In the genomic region with DNA sequence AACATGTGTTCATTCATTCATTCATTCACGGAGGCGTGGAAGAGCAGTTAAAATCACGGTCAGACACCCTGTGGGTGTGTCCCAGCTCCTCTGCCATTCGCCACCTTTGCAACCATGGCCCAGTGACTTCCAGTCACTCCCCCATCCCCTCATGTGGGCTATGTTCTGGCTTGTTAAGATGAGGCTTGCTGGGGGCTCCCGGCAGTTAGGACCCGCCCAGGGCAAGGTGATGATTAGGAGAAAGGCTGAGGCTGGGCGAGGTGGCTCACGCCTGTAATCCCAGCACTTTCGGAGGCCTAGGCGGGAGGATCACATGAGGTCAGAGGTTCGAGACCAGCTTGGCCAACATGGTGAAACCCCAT, we compare ENCODE assay signal across 1 cellular context.
TF ChIP-seq lines count a peak whose summit lies in the region.

No MANE protein-coding gene starts in this region.

TF ChIP-seq in GM23338, 12 proteins besides CTCF, POLR2A, EP300 and RAD21:
- TF ChIP-seq, protein P1, sequence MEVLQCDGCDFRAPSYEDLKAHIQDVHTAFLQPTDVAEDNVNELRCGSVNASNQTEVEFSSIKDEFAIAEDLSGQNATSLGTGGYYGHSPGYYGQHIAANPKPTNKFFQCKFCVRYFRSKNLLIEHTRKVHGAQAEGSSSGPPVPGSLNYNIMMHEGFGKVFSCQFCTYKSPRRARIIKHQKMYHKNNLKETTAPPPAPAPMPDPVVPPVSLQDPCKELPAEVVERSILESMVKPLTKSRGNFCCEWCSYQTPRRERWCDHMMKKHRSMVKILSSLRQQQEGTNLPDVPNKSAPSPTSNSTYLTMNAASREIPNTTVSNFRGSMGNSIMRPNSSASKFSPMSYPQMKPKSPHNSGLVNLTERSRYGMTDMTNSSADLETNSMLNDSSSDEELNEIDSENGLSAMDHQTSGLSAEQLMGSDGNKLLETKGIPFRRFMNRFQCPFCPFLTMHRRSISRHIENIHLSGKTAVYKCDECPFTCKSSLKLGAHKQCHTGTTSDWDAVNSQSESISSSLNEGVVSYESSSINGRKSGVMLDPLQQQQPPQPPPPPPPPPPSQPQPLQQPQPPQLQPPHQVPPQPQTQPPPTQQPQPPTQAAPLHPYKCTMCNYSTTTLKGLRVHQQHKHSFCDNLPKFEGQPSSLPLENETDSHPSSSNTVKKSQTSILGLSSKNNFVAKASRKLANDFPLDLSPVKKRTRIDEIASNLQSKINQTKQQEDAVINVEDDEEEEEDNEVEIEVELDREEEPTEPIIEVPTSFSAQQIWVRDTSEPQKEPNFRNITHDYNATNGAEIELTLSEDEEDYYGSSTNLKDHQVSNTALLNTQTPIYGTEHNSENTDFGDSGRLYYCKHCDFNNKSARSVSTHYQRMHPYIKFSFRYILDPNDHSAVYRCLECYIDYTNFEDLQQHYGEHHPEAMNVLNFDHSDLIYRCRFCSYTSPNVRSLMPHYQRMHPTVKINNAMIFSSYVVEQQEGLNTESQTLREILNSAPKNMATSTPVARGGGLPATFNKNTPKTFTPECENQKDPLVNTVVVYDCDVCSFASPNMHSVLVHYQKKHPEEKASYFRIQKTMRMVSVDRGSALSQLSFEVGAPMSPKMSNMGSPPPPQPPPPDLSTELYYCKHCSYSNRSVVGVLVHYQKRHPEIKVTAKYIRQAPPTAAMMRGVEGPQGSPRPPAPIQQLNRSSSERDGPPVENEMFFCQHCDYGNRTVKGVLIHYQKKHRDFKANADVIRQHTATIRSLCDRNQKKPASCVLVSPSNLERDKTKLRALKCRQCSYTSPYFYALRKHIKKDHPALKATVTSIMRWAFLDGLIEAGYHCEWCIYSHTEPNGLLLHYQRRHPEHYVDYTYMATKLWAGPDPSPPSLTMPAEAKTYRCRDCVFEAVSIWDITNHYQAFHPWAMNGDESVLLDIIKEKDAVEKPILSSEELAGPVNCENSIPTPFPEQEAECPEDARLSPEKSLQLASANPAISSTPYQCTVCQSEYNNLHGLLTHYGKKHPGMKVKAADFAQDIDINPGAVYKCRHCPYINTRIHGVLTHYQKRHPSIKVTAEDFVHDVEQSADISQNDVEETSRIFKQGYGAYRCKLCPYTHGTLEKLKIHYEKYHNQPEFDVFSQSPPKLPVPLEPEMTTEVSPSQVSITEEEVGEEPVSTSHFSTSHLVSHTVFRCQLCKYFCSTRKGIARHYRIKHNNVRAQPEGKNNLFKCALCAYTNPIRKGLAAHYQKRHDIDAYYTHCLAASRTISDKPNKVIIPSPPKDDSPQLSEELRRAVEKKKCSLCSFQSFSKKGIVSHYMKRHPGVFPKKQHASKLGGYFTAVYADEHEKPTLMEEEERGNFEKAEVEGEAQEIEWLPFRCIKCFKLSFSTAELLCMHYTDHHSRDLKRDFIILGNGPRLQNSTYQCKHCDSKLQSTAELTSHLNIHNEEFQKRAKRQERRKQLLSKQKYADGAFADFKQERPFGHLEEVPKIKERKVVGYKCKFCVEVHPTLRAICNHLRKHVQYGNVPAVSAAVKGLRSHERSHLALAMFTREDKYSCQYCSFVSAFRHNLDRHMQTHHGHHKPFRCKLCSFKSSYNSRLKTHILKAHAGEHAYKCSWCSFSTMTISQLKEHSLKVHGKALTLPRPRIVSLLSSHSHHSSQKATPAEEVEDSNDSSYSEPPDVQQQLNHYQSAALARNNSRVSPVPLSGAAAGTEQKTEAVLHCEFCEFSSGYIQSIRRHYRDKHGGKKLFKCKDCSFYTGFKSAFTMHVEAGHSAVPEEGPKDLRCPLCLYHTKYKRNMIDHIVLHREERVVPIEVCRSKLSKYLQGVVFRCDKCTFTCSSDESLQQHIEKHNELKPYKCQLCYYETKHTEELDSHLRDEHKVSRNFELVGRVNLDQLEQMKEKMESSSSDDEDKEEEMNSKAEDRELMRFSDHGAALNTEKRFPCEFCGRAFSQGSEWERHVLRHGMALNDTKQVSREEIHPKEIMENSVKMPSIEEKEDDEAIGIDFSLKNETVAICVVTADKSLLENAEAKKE (CRISPR knock-in tag; IDR thresholded peaks at IDR 0.05): no peak
- TF ChIP-seq JUNB (IDR thresholded peaks at IDR 0.05; ENCODE audit: unreplicated experiment) (no peak), EZH2 (IDR thresholded peaks at IDR 0.05; ENCODE audit: low read depth, unreplicated experiment) (no peak), POLR2AphosphoS5 (IDR thresholded peaks at IDR 0.05; ENCODE audit: low read depth) (no peak), EZH2phosphoT487 (IDR thresholded peaks at IDR 0.05; ENCODE audit: unreplicated experiment) (no peak), NANOG (IDR thresholded peaks at IDR 0.05; ENCODE audit: borderline replicate concordance) (no peak), STAT1 (IDR thresholded peaks at IDR 0.05; ENCODE audit: unreplicated experiment) (no peak), ZNF114 (CRISPR knock-in tag; IDR thresholded peaks at IDR 0.05) (no peak), CREB1 (CRISPR knock-in tag; IDR thresholded peaks at IDR 0.05; ENCODE audit: low read depth) (no peak)
- TF ChIP-seq, protein P2, sequence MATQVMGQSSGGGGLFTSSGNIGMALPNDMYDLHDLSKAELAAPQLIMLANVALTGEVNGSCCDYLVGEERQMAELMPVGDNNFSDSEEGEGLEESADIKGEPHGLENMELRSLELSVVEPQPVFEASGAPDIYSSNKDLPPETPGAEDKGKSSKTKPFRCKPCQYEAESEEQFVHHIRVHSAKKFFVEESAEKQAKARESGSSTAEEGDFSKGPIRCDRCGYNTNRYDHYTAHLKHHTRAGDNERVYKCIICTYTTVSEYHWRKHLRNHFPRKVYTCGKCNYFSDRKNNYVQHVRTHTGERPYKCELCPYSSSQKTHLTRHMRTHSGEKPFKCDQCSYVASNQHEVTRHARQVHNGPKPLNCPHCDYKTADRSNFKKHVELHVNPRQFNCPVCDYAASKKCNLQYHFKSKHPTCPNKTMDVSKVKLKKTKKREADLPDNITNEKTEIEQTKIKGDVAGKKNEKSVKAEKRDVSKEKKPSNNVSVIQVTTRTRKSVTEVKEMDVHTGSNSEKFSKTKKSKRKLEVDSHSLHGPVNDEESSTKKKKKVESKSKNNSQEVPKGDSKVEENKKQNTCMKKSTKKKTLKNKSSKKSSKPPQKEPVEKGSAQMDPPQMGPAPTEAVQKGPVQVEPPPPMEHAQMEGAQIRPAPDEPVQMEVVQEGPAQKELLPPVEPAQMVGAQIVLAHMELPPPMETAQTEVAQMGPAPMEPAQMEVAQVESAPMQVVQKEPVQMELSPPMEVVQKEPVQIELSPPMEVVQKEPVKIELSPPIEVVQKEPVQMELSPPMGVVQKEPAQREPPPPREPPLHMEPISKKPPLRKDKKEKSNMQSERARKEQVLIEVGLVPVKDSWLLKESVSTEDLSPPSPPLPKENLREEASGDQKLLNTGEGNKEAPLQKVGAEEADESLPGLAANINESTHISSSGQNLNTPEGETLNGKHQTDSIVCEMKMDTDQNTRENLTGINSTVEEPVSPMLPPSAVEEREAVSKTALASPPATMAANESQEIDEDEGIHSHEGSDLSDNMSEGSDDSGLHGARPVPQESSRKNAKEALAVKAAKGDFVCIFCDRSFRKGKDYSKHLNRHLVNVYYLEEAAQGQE (IDR thresholded peaks at IDR 0.05; ENCODE audit: unreplicated experiment): no peak
- TF ChIP-seq, protein P3, sequence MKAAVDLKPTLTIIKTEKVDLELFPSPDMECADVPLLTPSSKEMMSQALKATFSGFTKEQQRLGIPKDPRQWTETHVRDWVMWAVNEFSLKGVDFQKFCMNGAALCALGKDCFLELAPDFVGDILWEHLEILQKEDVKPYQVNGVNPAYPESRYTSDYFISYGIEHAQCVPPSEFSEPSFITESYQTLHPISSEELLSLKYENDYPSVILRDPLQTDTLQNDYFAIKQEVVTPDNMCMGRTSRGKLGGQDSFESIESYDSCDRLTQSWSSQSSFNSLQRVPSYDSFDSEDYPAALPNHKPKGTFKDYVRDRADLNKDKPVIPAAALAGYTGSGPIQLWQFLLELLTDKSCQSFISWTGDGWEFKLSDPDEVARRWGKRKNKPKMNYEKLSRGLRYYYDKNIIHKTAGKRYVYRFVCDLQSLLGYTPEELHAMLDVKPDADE (IDR thresholded peaks at IDR 0.05): no peak
